Comparison of ENCODE assay signal across 1 cellular context in the genomic region with DNA sequence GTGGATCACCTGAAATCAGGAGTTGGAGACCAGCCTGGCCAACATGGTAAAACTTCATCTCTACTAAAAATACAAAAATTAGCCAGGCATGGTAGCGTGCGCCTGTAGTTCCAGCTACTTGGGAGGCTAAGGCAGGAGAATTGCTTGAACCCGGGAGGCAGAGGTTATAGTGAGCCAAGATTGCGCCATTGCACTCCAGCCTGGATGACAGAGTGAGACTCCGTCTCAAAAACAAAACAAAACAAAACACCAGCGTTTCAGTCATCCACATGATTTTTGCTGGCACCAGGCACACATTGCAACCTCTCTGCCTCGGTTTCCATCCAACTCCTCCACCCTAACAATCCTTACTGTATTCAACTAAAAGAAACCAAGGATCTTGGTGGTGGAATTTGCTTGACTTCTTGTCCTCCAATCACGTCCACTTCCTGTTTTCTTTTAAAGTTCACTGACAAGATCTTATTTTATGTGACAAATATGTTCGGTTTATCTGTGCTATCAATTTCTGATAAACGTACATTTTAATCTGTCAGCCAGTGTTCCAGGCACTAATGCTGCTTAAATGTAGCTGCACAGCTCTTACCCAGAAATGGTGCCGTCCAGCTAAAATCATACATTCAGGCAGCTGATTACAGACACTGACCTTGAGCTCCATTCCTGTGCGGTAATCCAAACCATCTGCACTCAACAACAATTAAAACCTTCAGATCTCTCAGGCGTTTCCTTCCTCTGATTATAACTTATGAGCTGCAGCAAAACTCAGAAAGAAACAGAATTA.
TF ChIP-seq lines count a peak whose summit lies in the region.

No MANE protein-coding gene starts in this region.

TF ChIP-seq in WTC11, 78 proteins besides CTCF, POLR2A, EP300 and RAD21 (continued from another document):
- TF ChIP-seq ARID4B (CRISPR knock-in tag; IDR thresholded peaks at IDR 0.05; ENCODE audit: borderline replicate concordance) (no peak), ERG (CRISPR knock-in tag; IDR thresholded peaks at IDR 0.05) (no peak), KAT7 (CRISPR knock-in tag; IDR thresholded peaks at IDR 0.05; ENCODE audit: borderline replicate concordance) (no peak), SMAD4 (CRISPR knock-in tag; IDR thresholded peaks at IDR 0.05) (no peak), NFATC4 (CRISPR knock-in tag; IDR thresholded peaks at IDR 0.05) (no peak), MLX (CRISPR knock-in tag; IDR thresholded peaks at IDR 0.05) (no peak), ATF6 (CRISPR knock-in tag; IDR thresholded peaks at IDR 0.05) (no peak)
- TF ChIP-seq, protein P1, sequence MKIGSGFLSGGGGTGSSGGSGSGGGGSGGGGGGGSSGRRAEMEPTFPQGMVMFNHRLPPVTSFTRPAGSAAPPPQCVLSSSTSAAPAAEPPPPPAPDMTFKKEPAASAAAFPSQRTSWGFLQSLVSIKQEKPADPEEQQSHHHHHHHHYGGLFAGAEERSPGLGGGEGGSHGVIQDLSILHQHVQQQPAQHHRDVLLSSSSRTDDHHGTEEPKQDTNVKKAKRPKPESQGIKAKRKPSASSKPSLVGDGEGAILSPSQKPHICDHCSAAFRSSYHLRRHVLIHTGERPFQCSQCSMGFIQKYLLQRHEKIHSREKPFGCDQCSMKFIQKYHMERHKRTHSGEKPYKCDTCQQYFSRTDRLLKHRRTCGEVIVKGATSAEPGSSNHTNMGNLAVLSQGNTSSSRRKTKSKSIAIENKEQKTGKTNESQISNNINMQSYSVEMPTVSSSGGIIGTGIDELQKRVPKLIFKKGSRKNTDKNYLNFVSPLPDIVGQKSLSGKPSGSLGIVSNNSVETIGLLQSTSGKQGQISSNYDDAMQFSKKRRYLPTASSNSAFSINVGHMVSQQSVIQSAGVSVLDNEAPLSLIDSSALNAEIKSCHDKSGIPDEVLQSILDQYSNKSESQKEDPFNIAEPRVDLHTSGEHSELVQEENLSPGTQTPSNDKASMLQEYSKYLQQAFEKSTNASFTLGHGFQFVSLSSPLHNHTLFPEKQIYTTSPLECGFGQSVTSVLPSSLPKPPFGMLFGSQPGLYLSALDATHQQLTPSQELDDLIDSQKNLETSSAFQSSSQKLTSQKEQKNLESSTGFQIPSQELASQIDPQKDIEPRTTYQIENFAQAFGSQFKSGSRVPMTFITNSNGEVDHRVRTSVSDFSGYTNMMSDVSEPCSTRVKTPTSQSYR (CRISPR knock-in tag; IDR thresholded peaks at IDR 0.05) = no peak
TF ChIP-seq in WTC11: peak in this region for 0.
